15 cellular contexts compared by ENCODE assay signal in genomic region chr20:46872315-46873211, GRCh38. TPM values are rescaled to one million over a fixed set of nuclear protein-coding genes. Genes with fewer than 3 reads are reported as not detected.
A peak's percentile ranks its signal among the peaks of the same experiment; 100 is the strongest.
DNase-seq lines count a peak whose midpoint lies in the region; ATAC-seq and TF ChIP-seq lines count a peak whose summit lies in the region.
"Had no signal": no experiment of that assay in that cellular context is flagged by ENCODE, and none has a peak within 500 bp of the region (broad histone marks: within the 10 kb centered on the region; RNA-seq: fewer than 3 reads in every experiment).

No MANE protein-coding gene starts in this region.

- POLR2A ChIA-PET in IMR-90 (lab: Charles Lee; ENCODE audit: unreplicated experiment), result no interaction called here

- H3K4ac ChIP-seq in IMR-90 (ENCODE audit: low read depth, low read length), result no peak overlapping the region

- H2BK5ac ChIP-seq in IMR-90 (ENCODE audit: low read depth, low read length, poor library complexity, severe bottlenecking), result peak overlapping the region; percentile 61

- CTCF ChIA-PET in IMR-90 (lab: Yijun Ruan, JAX), result no interaction called here

- H3K14ac ChIP-seq in IMR-90 (replicated peaks; ENCODE audit: low read depth, low read length), result peak overlapping the region; percentile 34

- peak overlapping the region; percentile 76; the same call in 1 of the 2 replicates for H4K91ac ChIP-seq in IMR-90 (ENCODE audit: insufficient read depth, low read depth, low read length)

- H4K5ac ChIP-seq in IMR-90 (ENCODE audit: low read depth, low read length), result peak overlapping the region; percentile 33

- no peaks in the 10 kb centered on the region for H3K9me1 ChIP-seq in IMR-90 (ENCODE audit: insufficient read depth, low read length)

- ATAC-seq in IMR-90 (ENCODE audit: low read depth) (peak; percentile 98), left colon (no peak)
- ATAC-seq: A549, T-cell had no signal

- peak overlapping the region; percentile 50 for H3K4me3 Mint-ChIP-seq in neural crest cell
- H3K4me3 Mint-ChIP-seq: T-cell had no signal

- H3K79me1 ChIP-seq in IMR-90 (ENCODE audit: low read depth in 1 of 2, low read length in 2 of 2), result no peaks in the 10 kb centered on the region

- peak overlapping the region; percentile 3 for H3K18ac ChIP-seq in IMR-90 (ENCODE audit: low read depth, low read length)

- H2AK5ac ChIP-seq in IMR-90 (ENCODE audit: low read depth, low read length), result no peak overlapping the region

- peak overlapping the region; percentile 47 for H3K9ac ChIP-seq in IMR-90 (ENCODE audit: low read depth, low read length)

- H4K8ac ChIP-seq in IMR-90 (ENCODE audit: low read depth in 2 of 2, low read length in 2 of 2), result peak overlapping the region; percentile 50 to 96

- in situ Hi-C loops in IMR-90 (cut with MboI; ENCODE audit: low sequenced_read_pairs), result no loop called here

- H2BK120ac ChIP-seq in IMR-90 (ENCODE audit: low read depth, low read length), result no peak overlapping the region

- no peak for TF ChIP-seq CTCF in IMR-90 (conservative IDR thresholded peaks at IDR 0.05; ENCODE audit: low read depth, low read length)
- no peak for TF ChIP-seq CTCF in neural crest cell (conservative IDR thresholded peaks at IDR 0.05)

- H2AK9ac ChIP-seq in IMR-90 (replicated peaks; ENCODE audit: low read depth, low read length, poor library complexity), result no peak overlapping the region

- H3K56ac ChIP-seq in IMR-90 (ENCODE audit: extremely low read depth, insufficient read depth, low read length), result 0 out of 2 replicates have a peak overlapping the region, but pooled peaks have one; percentile 27

- no TSS peak for BruUV-seq in IMR-90 (replicated peaks; lab: Mats Ljungman, UMichigan)

- no peaks in the 10 kb centered on the region for H4K20me1 ChIP-seq in IMR-90 (ENCODE audit: insufficient read depth, low read length)

- peak overlapping the region; percentile 58; the same call in 1 of the 2 replicates for H3K27ac ChIP-seq in IMR-90 (ENCODE audit: insufficient read depth, low read length)
- H3K27ac ChIP-seq: A549 had no signal

- DNase-seq in NCI-H2107 treated with DMSO at 0.1 percent for 48 hours (lab: John Stamatoyannopoulos, UW; ENCODE audit: unreplicated experiment), result peak; percentile 1
- no peak for DNase-seq in NCI-H2107 (lab: John Stamatoyannopoulos, UW)
- DNase-seq in IMR-90, result peak; percentile 72
- DNase-seq in amniotic epithelial cell (ENCODE audit: low read depth), result peak; percentile 21
- no peak for DNase-seq in neural crest cell (ENCODE audit: low read depth, low spot score)
- no peak for DNase-seq in stimulated activated naive CD4-positive, alpha-beta T cell treated with Interleukin-2 at 50 U/mL for 16 hours (lab: John Stamatoyannopoulos, UW)
- DNase-seq in GF-D8 (lab: John Stamatoyannopoulos, UW), result no peak
- DNase-seq in left colon, result no peak
- DNase-seq: central memory CD4-positive, alpha-beta T cell; foreskin melanocyte; NCI-H2227 treated with DMSO at 0.1 percent for 48 hours; T-cell had no signal

- dilution Hi-C loops in IMR-90 (cut with HindIII; ENCODE audit: low sequenced_read_pairs, unreplicated experiment), result no loop called here

- peaks cover 13% of the 10 kb centered on the region for H3K9me3 Mint-ChIP-seq in neural crest cell

- intact Hi-C loops in IMR-90 (cut with micrococcal nuclease), result loop anchor here (2.0 kb wide), 1 partner anchor 270 kb away; no protein-coding TSS in a partner anchor
- intact Hi-C loops in left colon (cut with DNase I, micrococcal nuclease), result no loop called here

- H2AFZ ChIP-seq in IMR-90 (replicated peaks; ENCODE audit: low read length, poor library complexity), result peak overlapping the region; percentile 89

- no peak overlapping the region for H2BK20ac ChIP-seq in IMR-90 (ENCODE audit: low read depth, low read length)

- H3K27me3 Mint-ChIP-seq in neural crest cell (ENCODE audit: low read depth), result peaks cover 4% of the 10 kb centered on the region

- no CpG with 5 or more reads among the region's 13 CpGs for WGBS in IMR-90 (ENCODE audit: extremely low coverage in 2 of 2, insufficient read length in 1 of 2), 2 experiments

- no peak for TF ChIP-seq POLR2A in IMR-90 (IDR thresholded peaks at IDR 0.05; ENCODE audit: low read depth, low read length)

- H3K4me3 ChIP-seq in IMR-90 (ENCODE audit: insufficient read depth, low read depth, low read length), result peak overlapping the region; percentile 55
- H3K4me3 ChIP-seq: A549, lung had no signal

- peaks cover 6% of the 10 kb centered on the region for H3K36me3 Mint-ChIP-seq in neural crest cell (ENCODE audit: low read depth)

- no peak overlapping the region for H3K23ac ChIP-seq in IMR-90 (ENCODE audit: low read depth, low read length)

- H3K36me3 ChIP-seq in IMR-90 (ENCODE audit: control insufficient read depth, insufficient read depth, low read length), result no peaks in the 10 kb centered on the region

- no peaks in the 10 kb centered on the region for H3K27me3 ChIP-seq in IMR-90 (ENCODE audit: control insufficient read depth, insufficient read depth, low read length)

- H2BK15ac ChIP-seq in IMR-90 (ENCODE audit: low read depth, low read length), result no peak overlapping the region

- H3K27ac Mint-ChIP-seq in neural crest cell (ENCODE audit: unreplicated experiment), result no peak overlapping the region
- H3K27ac Mint-ChIP-seq: T-cell had no signal

- H3K9me3 ChIP-seq in IMR-90 (ENCODE audit: control insufficient read depth, insufficient read depth, low read length), result peaks cover 5% of the 10 kb centered on the region; the same call in 1 of the 2 replicates

- TF ChIP-seq RAD21 in IMR-90 (IDR thresholded peaks at IDR 0.05; ENCODE audit: low read length), result no peak

- peak overlapping the region; percentile 32 for H3K4me2 ChIP-seq in IMR-90 (ENCODE audit: low read depth, low read length)
- H3K4me2 ChIP-seq: A549 had no signal

- no peaks in the 10 kb centered on the region for H3K4me1 ChIP-seq in IMR-90 (ENCODE audit: control insufficient read depth, insufficient read depth, low read length)
- H3K4me1 ChIP-seq: A549 had no signal

- peaks cover 6% of the 10 kb centered on the region for H3K4me1 Mint-ChIP-seq in neural crest cell

TF ChIP-seq in IMR-90, 13 proteins besides CTCF, POLR2A, EP300 and RAD21:
- TF ChIP-seq CEBPB (IDR thresholded peaks at IDR 0.05; ENCODE audit: low read depth, low read length) (peak; percentile 22; the same call in 1 of the 2 replicates), MAZ (IDR thresholded peaks at IDR 0.05; ENCODE audit: borderline replicate concordance, low read depth, low read length) (peak; percentile 21; the same call in 1 of the 2 replicates), NFE2L2 (IDR thresholded peaks at IDR 0.05; ENCODE audit: low read depth, low read length) (no peak), USF2 (IDR thresholded peaks at IDR 0.05; ENCODE audit: low read depth, low read length) (no peak)
TF ChIP-seq in IMR-90: peak in this region for 2.

RNA-seq across cellular contexts. Expression of gene EYA2, which starts 22.1 kb away (rescaled TPM):
- total RNA-seq in IMR-90 (2012; rRNA removed), result 2.3 and 2.5 TPM in 2 replicates
- polyA plus RNA-seq in IMR-90 (2012; rRNA removed), result 5.0 and 5.4 TPM in 2 replicates
- polyA plus RNA-seq in IMR-90 (2012; cell fraction: cytosol; rRNA removed), result 1.8 and 4.5 TPM in 2 replicates
- polyA plus RNA-seq in IMR-90 (2012; cell fraction: nucleus; rRNA removed; ENCODE audit: low replicate concordance), result 3.6 and 4.4 TPM in 2 replicates
- total RNA-seq in neural crest cell, result 1.3 and 1.4 TPM in 2 replicates
- total RNA-seq in left colon, result 10 to 100 TPM; 12.2 to 21.0 TPM
- total RNA-seq: HT1080, T-cell had no signal

Comparison
In these comparisons a context has a peak if more than half of its experiments do, and no peak if none do; other contexts are left out.
1. DNase-seq: peak in NCI-H2107 treated with DMSO at 0.1 percent for 48 hours (single experiment), IMR-90 (single experiment) and amniotic epithelial cell (single experiment); none in NCI-H2107 (single experiment), neural crest cell (single experiment), stimulated activated naive CD4-positive, alpha-beta T cell treated with Interleukin-2 at 50 U/mL for 16 hours (single experiment), GF-D8 (single experiment) and left colon (0 of 2).